ENCODE assay signal across 8 cellular contexts in the genomic region with DNA sequence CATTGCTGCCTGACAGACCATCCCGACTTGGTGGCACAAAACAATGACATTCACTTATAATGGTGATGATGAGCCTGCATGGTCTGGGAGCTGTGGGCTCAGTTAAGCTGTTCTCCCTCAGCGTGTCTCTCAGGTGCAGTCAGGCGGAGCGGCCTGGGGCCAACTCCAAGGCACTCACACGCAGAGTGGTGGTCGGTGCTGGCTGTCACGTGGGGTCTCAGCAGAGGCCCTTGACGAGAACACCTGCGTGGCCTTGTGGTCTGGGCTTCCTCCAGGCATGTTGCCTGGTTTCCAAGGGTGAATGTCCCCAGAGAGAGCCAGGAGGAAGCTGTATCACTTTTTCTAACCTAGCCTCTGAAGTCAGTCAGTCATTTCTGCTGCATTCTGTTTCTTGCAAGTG. TPM values are rescaled to one million over a fixed set of nuclear protein-coding genes. Genes with fewer than 3 reads are reported as not detected.
DNase-seq lines count a peak whose midpoint lies in the region; ATAC-seq and FAIRE-seq lines count a peak whose summit lies in the region.
"Had no signal": no experiment of that assay in that cellular context is flagged by ENCODE, and none has a peak within 500 bp of the region (broad histone marks: within the 10 kb centered on the region; RNA-seq: fewer than 3 reads in every experiment).

No MANE protein-coding gene starts in this region.

- peak; percentile 34 for DNase-seq in GM19240 (ENCODE audit: insufficient read length, low spot score)
- DNase-seq in RCC 7860 (ENCODE audit: low spot score), result peak; percentile 85
- no peak for DNase-seq in activated CD4-positive, alpha-beta T cell treated with anti-CD3 and anti-CD28 coated beads for 48 hours
- DNase-seq in stimulated activated CD4-positive, alpha-beta T cell treated with anti-CD3 and anti-CD28 coated beads, Interleukin-2, amount 100 ng/mL, for 48 hours, result no peak
- DNase-seq in superior temporal gyrus (ENCODE audit: extremely low spot score), result no peak
- DNase-seq: NCI-H2227 treated with DMSO at 0.1 percent for 48 hours had no signal

- H3K27ac ChIP-seq in temporal lobe (ENCODE audit: low read depth, low read length), result peak overlapping the region; percentile 45

- peak; percentile 77 for ATAC-seq in HG02981 (IDR thresholded peaks at IDR 0.05; ENCODE audit: unreplicated experiment)

- peak; percentile 92 for FAIRE-seq in RCC 7860 (lab: Jason Lieb, UNC)

RNA-seq across cellular contexts. Expression of gene ARMC9, which starts 29.8 kb away (rescaled TPM):
- total RNA-seq in temporal lobe, result 10.1 TPM

Comparison
In these comparisons a context has a peak if more than half of its experiments do, and no peak if none do; other contexts are left out.
1. DNase-seq: peak in GM19240 (single experiment) and RCC 7860 (single experiment); none in activated CD4-positive, alpha-beta T cell treated with anti-CD3 and anti-CD28 coated beads for 48 hours (single experiment), stimulated activated CD4-positive, alpha-beta T cell treated with anti-CD3 and anti-CD28 coated beads, Interleukin-2, amount 100 ng/mL, for 48 hours (0 of 2) and superior temporal gyrus (single experiment).